ENCODE assay signal across 12 cellular contexts in genomic region chr11:129973068-129973467, GRCh38. TPM values are rescaled to one million over a fixed set of nuclear protein-coding genes. Genes with fewer than 3 reads are reported as not detected.
DNase-seq lines count a peak whose midpoint lies in the region; ATAC-seq, FAIRE-seq and TF ChIP-seq lines count a peak whose summit lies in the region.
"Had no signal": no experiment of that assay in that cellular context is flagged by ENCODE, and none has a peak within 500 bp of the region (broad histone marks: within the 10 kb centered on the region; RNA-seq: fewer than 3 reads in every experiment).

No MANE protein-coding gene starts in this region.

- peak; percentile 61 for DNase-seq in GM10266 (ENCODE audit: extremely low spot score)
- no peak for DNase-seq in activated B cell treated with CpG ODN at 0.5 μM for 24 hours
- DNase-seq in HTR-8/SVneo (ENCODE audit: insufficient read length, low spot score), result no peak
- no peak for DNase-seq in NCI-H524 (lab: John Stamatoyannopoulos, UW)
- DNase-seq in activated CD4-positive, alpha-beta T cell treated with anti-CD3 and anti-CD28 coated beads for 36 hours, result no peak
- DNase-seq: activated naive CD4-positive, alpha-beta T cell treated with anti-CD3 and anti-CD28 coated beads for 36 hours; BE2C had no signal

- FAIRE-seq in HTR-8/SVneo (lab: Jason Lieb, UNC), result no peak
- FAIRE-seq: endothelial cell of umbilical vein had no signal

- H3K4me1 Mint-ChIP-seq in activated B cell treated with CpG ODN at 0.5 μM for 24 hours, result peaks cover 32% of the 10 kb centered on the region
- no peaks in the 10 kb centered on the region for H3K4me1 Mint-ChIP-seq in activated CD4-positive, alpha-beta T cell treated with anti-CD3 and anti-CD28 coated beads for 36 hours

- ATAC-seq in GM21423 (IDR thresholded peaks at IDR 0.05; ENCODE audit: unreplicated experiment) (peak; percentile 87), HG03378 (IDR thresholded peaks at IDR 0.05; ENCODE audit: unreplicated experiment) (peak; percentile 85), activated B cell treated with CpG ODN at 0.5 μM for 24 hours (ENCODE audit: low read depth) (peak; percentile 89)
- no peak for ATAC-seq in activated CD4-positive, alpha-beta T cell treated with anti-CD3 and anti-CD28 coated beads for 36 hours
- ATAC-seq in activated CD4-positive, CD25-positive, alpha-beta regulatory T cell treated with anti-CD3 and anti-CD28 coated beads, Interleukin-2, amount 50 U/mL, for 24 hours, result no peak

- POLR2A ChIA-PET in activated B cell treated with CpG ODN at 0.5 μM for 24 hours (lab: Charles Lee), result interaction anchor here (1.0 to 2.9 kb wide), 3 partner anchors 13 to 98 kb away, joined by 4 to 28 read pairs (median 5); partner anchors contain the start of gene PRDM10
- POLR2A ChIA-PET in activated CD4-positive, alpha-beta T cell treated with anti-CD3 and anti-CD28 coated beads for 36 hours (lab: Charles Lee), result no interaction called here

- peak overlapping the region; percentile 1 for H3K27ac Mint-ChIP-seq in activated B cell treated with CpG ODN at 0.5 μM for 24 hours
- H3K27ac Mint-ChIP-seq in activated CD4-positive, alpha-beta T cell treated with anti-CD3 and anti-CD28 coated beads for 36 hours, result no peak overlapping the region
- H3K27ac Mint-ChIP-seq: activated naive CD4-positive, alpha-beta T cell treated with anti-CD3 and anti-CD28 coated beads for 36 hours; T-helper 1 cell treated with Interleukin-12 subunit alpha and Interleukin-12 subunit beta and Interleukin-4 antibody, amounts not matched to agents 30 μg/mL and 1 μg/mL, for 36 hours had no signal

- no peak for TF ChIP-seq CTCF in GM10266 (IDR thresholded peaks at IDR 0.05; ENCODE audit: control insufficient read depth, insufficient read depth, low read depth, missing control alignments)
- no peak for TF ChIP-seq CTCF in activated B cell treated with CpG ODN at 0.5 μM for 24 hours (IDR thresholded peaks at IDR 0.05)

- H3K27me3 Mint-ChIP-seq in activated B cell treated with CpG ODN at 0.5 μM for 24 hours, result peaks cover 17% of the 10 kb centered on the region
- no peaks in the 10 kb centered on the region for H3K27me3 Mint-ChIP-seq in activated CD4-positive, alpha-beta T cell treated with anti-CD3 and anti-CD28 coated beads for 36 hours

- intact Hi-C loops in activated B cell treated with CpG ODN at 0.5 μM for 24 hours (cut with micrococcal nuclease), result loop anchor here (1.0 kb wide), 1 partner anchor 29 kb away; the partner anchor contains the start of gene PRDM10
- intact Hi-C loops in activated CD4-positive, alpha-beta T cell treated with anti-CD3 and anti-CD28 coated beads for 36 hours (cut with DNase I, micrococcal nuclease), result no loop called here

- H3K4me3 Mint-ChIP-seq in activated B cell treated with CpG ODN at 0.5 μM for 24 hours, result peak overlapping the region; percentile 13
- H3K4me3 Mint-ChIP-seq in activated CD4-positive, alpha-beta T cell treated with anti-CD3 and anti-CD28 coated beads for 36 hours, result no peak overlapping the region
- H3K4me3 Mint-ChIP-seq: activated naive CD4-positive, alpha-beta T cell treated with anti-CD3 and anti-CD28 coated beads for 36 hours; T-helper 1 cell treated with Interleukin-12 subunit alpha and Interleukin-12 subunit beta and Interleukin-4 antibody, amounts not matched to agents 30 μg/mL and 1 μg/mL, for 36 hours had no signal

- peaks cover 15% of the 10 kb centered on the region for H3K36me3 Mint-ChIP-seq in activated B cell treated with CpG ODN at 0.5 μM for 24 hours (ENCODE audit: low read depth)
- H3K36me3 Mint-ChIP-seq in activated CD4-positive, alpha-beta T cell treated with anti-CD3 and anti-CD28 coated beads for 36 hours (ENCODE audit: low read depth), result peaks cover 9% of the 10 kb centered on the region

- CTCF ChIA-PET in activated B cell treated with CpG ODN at 0.5 μM for 24 hours (lab: Charles Lee), result interaction anchor here (0.8 to 1.1 kb wide), 5 partner anchors 19 to 159 kb away, joined by 3 to 5 read pairs (median 3); no protein-coding TSS in a partner anchor
- CTCF ChIA-PET in activated CD4-positive, alpha-beta T cell treated with anti-CD3 and anti-CD28 coated beads for 36 hours (lab: Charles Lee), result interaction anchor here (0.7 to 1.0 kb wide), 2 partner anchors 15 to 70 kb away, joined by 3 read pairs; no protein-coding TSS in a partner anchor

- H3K9me3 Mint-ChIP-seq in activated B cell treated with CpG ODN at 0.5 μM for 24 hours, result no peaks in the 10 kb centered on the region
- no peaks in the 10 kb centered on the region for H3K9me3 Mint-ChIP-seq in activated CD4-positive, alpha-beta T cell treated with anti-CD3 and anti-CD28 coated beads for 36 hours (ENCODE audit: low read depth)
- H3K9me3 Mint-ChIP-seq: activated naive CD4-positive, alpha-beta T cell treated with anti-CD3 and anti-CD28 coated beads for 36 hours; T-helper 1 cell treated with Interleukin-12 subunit alpha and Interleukin-12 subunit beta and Interleukin-4 antibody, amounts not matched to agents 30 μg/mL and 1 μg/mL, for 36 hours had no signal

RNA-seq across cellular contexts. Expression of gene PRDM10, which starts 29.6 kb away (rescaled TPM):
- 14.6 and 15.3 TPM in 2 replicates for total RNA-seq in activated B cell treated with CpG ODN at 0.5 μM for 24 hours
- 10 to 100 TPM; 15.4 to 17.3 TPM for total RNA-seq in activated CD4-positive, alpha-beta T cell treated with anti-CD3 and anti-CD28 coated beads for 36 hours

Comparison
In these comparisons a context has a peak if more than half of its experiments do, and no peak if none do; other contexts are left out.
1. ATAC-seq: peak in GM21423 (single experiment), HG03378 (single experiment) and activated B cell treated with CpG ODN at 0.5 μM for 24 hours (single experiment); none in activated CD4-positive, alpha-beta T cell treated with anti-CD3 and anti-CD28 coated beads for 36 hours (single experiment) and activated CD4-positive, CD25-positive, alpha-beta regulatory T cell treated with anti-CD3 and anti-CD28 coated beads, Interleukin-2, amount 50 U/mL, for 24 hours (0 of 2).